Comparison of ENCODE assay signal across 9 cellular contexts in the genomic region with DNA sequence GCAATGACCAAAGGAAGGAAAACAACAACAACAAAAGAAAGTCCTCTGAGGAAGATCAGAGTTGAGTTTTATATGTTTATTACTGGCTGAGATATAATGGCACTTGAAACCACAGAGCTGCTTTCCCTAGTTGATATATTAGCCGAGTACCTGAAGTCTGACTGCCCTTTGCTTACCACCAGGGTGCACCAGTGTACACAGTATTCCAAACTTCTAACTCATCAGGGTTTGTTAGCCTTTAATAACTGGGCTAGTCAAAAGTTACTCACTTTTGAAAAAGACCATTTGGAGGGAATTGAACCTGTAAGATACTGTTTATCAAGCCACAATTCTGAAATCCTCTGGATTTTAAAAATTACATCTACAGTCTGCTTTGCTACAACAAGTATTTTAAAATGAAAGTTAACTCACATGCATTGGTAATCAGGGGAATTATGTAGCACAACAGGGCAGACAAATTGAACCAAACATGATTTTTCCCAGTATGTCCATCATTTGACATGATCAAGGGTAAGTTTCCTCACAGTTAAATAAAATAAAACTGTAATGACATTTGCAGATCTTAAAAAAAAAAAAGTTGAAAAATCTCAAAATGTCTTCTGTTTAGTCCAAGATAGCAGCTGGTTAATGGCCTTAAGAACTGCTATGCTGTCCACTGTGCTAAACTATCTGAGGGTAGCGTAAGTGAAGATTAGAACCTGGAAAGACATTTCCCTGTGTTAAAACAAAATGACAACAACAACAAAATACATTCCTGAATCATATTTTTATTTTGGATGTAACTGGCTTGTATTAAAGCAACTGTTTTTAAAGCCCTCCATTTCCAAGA. TPM values are rescaled to one million over a fixed set of nuclear protein-coding genes. Genes with fewer than 3 reads are reported as not detected.
A peak's percentile ranks its signal among the peaks of the same experiment; 100 is the strongest.
DNase-seq lines count a peak whose midpoint lies in the region; ATAC-seq and TF ChIP-seq lines count a peak whose summit lies in the region.
"Had no signal": no experiment of that assay in that cellular context is flagged by ENCODE, and none has a peak within 500 bp of the region (broad histone marks: within the 10 kb centered on the region; RNA-seq: fewer than 3 reads in every experiment).

No MANE protein-coding gene starts in this region.

- no peaks in the 10 kb centered on the region for H4K20me1 ChIP-seq in smooth muscle cell (ENCODE audit: low read depth)

- POLR2A ChIA-PET in HEK293T (lab: Yijun Ruan, JAX), result no interaction called here

- ATAC-seq in natural killer cell, result no peak

- peaks cover 0 to 2% of the 10 kb centered on the region in 2 donors for H3K9me3 Mint-ChIP-seq in natural killer cell
- H3K9me3 Mint-ChIP-seq: central memory CD8-positive, alpha-beta T cell had no signal

- no peak overlapping the region for H3K4me2 ChIP-seq in smooth muscle cell

- intact Hi-C loops in natural killer cell (cut with micrococcal nuclease), result no loop called here

- H3K36me3 Mint-ChIP-seq in natural killer cell, result no peaks in the 10 kb centered on the region

- H3F3A ChIP-seq in smooth muscle cell (ENCODE audit: low read depth), result no peaks in the 10 kb centered on the region

- no peaks in the 10 kb centered on the region for H3K4me1 ChIP-seq in smooth muscle cell (ENCODE audit: low read depth)

- H3K27ac ChIP-seq in smooth muscle cell (ENCODE audit: low read depth), result no peak overlapping the region

- H3K36me3 ChIP-seq in smooth muscle cell (ENCODE audit: low read depth), result no peaks in the 10 kb centered on the region

- no peak overlapping the region for H3K4me3 ChIP-seq in smooth muscle cell

- peak; percentile 8 for DNase-seq in activated CD4-positive, alpha-beta T cell treated with anti-CD3 and anti-CD28 coated beads for 48 hours
- no peak for DNase-seq in activated CD4-positive, alpha-beta T cell treated with anti-CD3 and anti-CD28 coated beads for 4 hours
- peak; percentile 25 for DNase-seq in HEK293T (ENCODE audit: extremely low spot score)
- DNase-seq in NAMALWA (ENCODE audit: low spot score), result peak; percentile 61
- DNase-seq in amniotic stem cell (lab: John Stamatoyannopoulos, UW), result peak; percentile 29
- peak; percentile 20 for DNase-seq in hepatic stellate cell (ENCODE audit: low spot score)
- no peak for DNase-seq in smooth muscle cell (lab: John Stamatoyannopoulos, UW; ENCODE audit: unreplicated experiment)
- DNase-seq in natural killer cell, result no peak

- no peaks in the 10 kb centered on the region for H3K27me3 ChIP-seq in smooth muscle cell (ENCODE audit: low read depth)

- WGBS in smooth muscle cell (ENCODE audit: low lambda C conversion rate), result 41% methylated on average over 2 of the region's 2 CpGs

- no peaks in the 10 kb centered on the region for H3K9me3 ChIP-seq in smooth muscle cell (replicated peaks; ENCODE audit: low read depth)

- no peak overlapping the region for H3K4me3 Mint-ChIP-seq in natural killer cell
- H3K4me3 Mint-ChIP-seq: central memory CD8-positive, alpha-beta T cell had no signal

- CTCF ChIA-PET in HEK293T (lab: Yijun Ruan, JAX), result interaction anchor here (0.6 to 1.0 kb wide), 6 partner anchors 9 to 55 kb away, joined by 3 to 6 read pairs (median 4); no protein-coding TSS in a partner anchor

- no peak overlapping the region for H3K27ac Mint-ChIP-seq in natural killer cell

- H3K79me2 ChIP-seq in smooth muscle cell (ENCODE audit: low read depth), result no peaks in the 10 kb centered on the region

- TF ChIP-seq CTCF in smooth muscle cell (IDR thresholded peaks at IDR 0.05; ENCODE audit: borderline replicate concordance, insufficient read depth, poor library complexity, severe bottlenecking), result peak; percentile 66
- no peak for TF ChIP-seq CTCF in natural killer cell (IDR thresholded peaks at IDR 0.05)

- no peak overlapping the region for H2AFZ ChIP-seq in smooth muscle cell (ENCODE audit: low read depth)

- no peak overlapping the region for H3K9ac ChIP-seq in smooth muscle cell (ENCODE audit: low read depth)

- no peaks in the 10 kb centered on the region for H3K4me1 Mint-ChIP-seq in natural killer cell
- H3K4me1 Mint-ChIP-seq: central memory CD8-positive, alpha-beta T cell had no signal

- H3K27me3 Mint-ChIP-seq in natural killer cell (ENCODE audit: low read depth in 2 of 2), result no peaks in the 10 kb centered on the region
- H3K27me3 Mint-ChIP-seq: central memory CD8-positive, alpha-beta T cell had no signal

TF ChIP-seq in HEK293T, 16 proteins besides CTCF, POLR2A, EP300 and RAD21:
- TF ChIP-seq CTBP1 (IDR thresholded peaks at IDR 0.05; ENCODE audit: borderline replicate concordance), result no peak
- TF ChIP-seq, protein P1, sequence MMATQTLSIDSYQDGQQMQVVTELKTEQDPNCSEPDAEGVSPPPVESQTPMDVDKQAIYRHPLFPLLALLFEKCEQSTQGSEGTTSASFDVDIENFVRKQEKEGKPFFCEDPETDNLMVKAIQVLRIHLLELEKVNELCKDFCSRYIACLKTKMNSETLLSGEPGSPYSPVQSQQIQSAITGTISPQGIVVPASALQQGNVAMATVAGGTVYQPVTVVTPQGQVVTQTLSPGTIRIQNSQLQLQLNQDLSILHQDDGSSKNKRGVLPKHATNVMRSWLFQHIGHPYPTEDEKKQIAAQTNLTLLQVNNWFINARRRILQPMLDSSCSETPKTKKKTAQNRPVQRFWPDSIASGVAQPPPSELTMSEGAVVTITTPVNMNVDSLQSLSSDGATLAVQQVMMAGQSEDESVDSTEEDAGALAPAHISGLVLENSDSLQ (IDR thresholded peaks at IDR 0.05), result no peak
- TF ChIP-seq ARNT (IDR thresholded peaks at IDR 0.05), result no peak
- no peak for TF ChIP-seq BHLHE40 (IDR thresholded peaks at IDR 0.05; ENCODE audit: borderline replicate concordance)
- TF ChIP-seq FOXM1 (IDR thresholded peaks at IDR 0.05; ENCODE audit: borderline replicate concordance), result no peak
- no peak for TF ChIP-seq LEF1 (IDR thresholded peaks at IDR 0.05; ENCODE audit: borderline replicate concordance)
- TF ChIP-seq TARDBP (IDR thresholded peaks at IDR 0.05), result no peak
- no peak for TF ChIP-seq ELF4 (IDR thresholded peaks at IDR 0.05)
- no peak for TF ChIP-seq HDGF (IDR thresholded peaks at IDR 0.05; ENCODE audit: borderline replicate concordance)
TF ChIP-seq in HEK293T: peak in this region for 0.

RNA-seq across cellular contexts. Expression of a gene that starts 57.3 kb away (rescaled TPM):
- total RNA-seq in smooth muscle cell (not detected in 2 replicates), natural killer cell (not detected)
- not detected in 2 replicates for polyA plus RNA-seq in smooth muscle cell

Comparison
In these comparisons a context has a peak if more than half of its experiments do, and no peak if none do; other contexts are left out.
1. DNase-seq: peak in activated CD4-positive, alpha-beta T cell treated with anti-CD3 and anti-CD28 coated beads for 48 hours (single experiment), HEK293T (single experiment), NAMALWA (single experiment), amniotic stem cell (single experiment) and hepatic stellate cell (single experiment); none in activated CD4-positive, alpha-beta T cell treated with anti-CD3 and anti-CD28 coated beads for 4 hours (0 of 2), smooth muscle cell (single experiment) and natural killer cell (single experiment).